ENCODE assay signal across 1 cellular context in genomic region chr16:2520097-2520783, GRCh38.
A peak's percentile ranks its signal among the peaks of the same experiment; 100 is the strongest.
TF ChIP-seq lines count a peak whose summit lies in the region.

Gene AMDHD2, plus strand, starts transcription at chr16:2520371. Its CDS starts 88 bp downstream, at chr16:2520459.

TF ChIP-seq in HCT116, 20 proteins besides CTCF, POLR2A, EP300 and RAD21 (continued from another document):
- peak; percentile 84 for TF ChIP-seq ZBTB33 (IDR thresholded peaks at IDR 0.05; ENCODE audit: extremely low read depth, insufficient replicate concordance, low read length)
- TF ChIP-seq ELF1 (IDR thresholded peaks at IDR 0.05; ENCODE audit: borderline replicate concordance, low read depth): no peak
- peak; percentile 82 for TF ChIP-seq POLR2AphosphoS5 (IDR thresholded peaks at IDR 0.05; ENCODE audit: low read depth, low read length)
- TF ChIP-seq ATF3 (IDR thresholded peaks at IDR 0.05): no peak; the same call in 1 of the 2 replicates
- TF ChIP-seq FOSL1 (IDR thresholded peaks at IDR 0.05; ENCODE audit: low read depth): no peak
- TF ChIP-seq EGR1 (IDR thresholded peaks at IDR 0.05; ENCODE audit: low read depth): no peak
- TF ChIP-seq ZNF274 (IDR thresholded peaks at IDR 0.05; ENCODE audit: low read depth, low read length): no peak
- TF ChIP-seq ZFX (IDR thresholded peaks at IDR 0.05): no peak; the same call in 1 of the 2 replicates
- TF ChIP-seq JUND (IDR thresholded peaks at IDR 0.05): peak; percentile 72
- TF ChIP-seq CEBPB (IDR thresholded peaks at IDR 0.05; ENCODE audit: low read depth): no peak
- TF ChIP-seq YY1 (IDR thresholded peaks at IDR 0.05; ENCODE audit: extremely low read depth, insufficient replicate concordance, low read depth, low read length): peak; percentile 37
- peak; percentile 49; the same call in 1 of the 2 replicates for TF ChIP-seq SP1 (IDR thresholded peaks at IDR 0.05; ENCODE audit: low read depth)
- TF ChIP-seq SIN3A (IDR thresholded peaks at IDR 0.05; ENCODE audit: low read depth): peak; percentile 93
- TF ChIP-seq SRF (IDR thresholded peaks at IDR 0.05; ENCODE audit: low read depth): no peak
